ENCODE assay signal across 19 cellular contexts in genomic region chr2:65478498-65479135, GRCh38. TPM values are rescaled to one million over a fixed set of nuclear protein-coding genes. Genes with fewer than 3 reads are reported as not detected.
DNase-seq lines count a peak whose midpoint lies in the region; ATAC-seq, FAIRE-seq and TF ChIP-seq lines count a peak whose summit lies in the region.
"Had no signal": no experiment of that assay in that cellular context is flagged by ENCODE, and none has a peak within 500 bp of the region (broad histone marks: within the 10 kb centered on the region; RNA-seq: fewer than 3 reads in every experiment).

No MANE protein-coding gene starts in this region.

- no TSS peak for BruUV-seq in K562 (replicated peaks; lab: Mats Ljungman, UMichigan)

- CTCF ChIA-PET in K562 (lab: Yijun Ruan, JAX; ENCODE audit: low intra/inter-chr PET ratio), result no interaction called here
- CTCF ChIA-PET in naive thymus-derived CD4-positive, alpha-beta T cell (lab: Charles Lee), result no interaction called here

- 60% methylated on average over 7 of the region's 7 CpGs for WGBS in K562 (ENCODE audit: insufficient coverage, low coverage, missing lambda C conversion rate)

- FAIRE-seq in K562 (lab: Jason Lieb, UNC), result no peak
- FAIRE-seq: D721Med, GM12891 had no signal

- no peak overlapping the region for H3K27ac Mint-ChIP-seq in naive thymus-derived CD4-positive, alpha-beta T cell
- H3K27ac Mint-ChIP-seq: CD14-positive monocyte; CD4-positive, alpha-beta T cell; CD8-positive, alpha-beta memory T cell; H9 had no signal

- no peak overlapping the region for H3K9ac ChIP-seq in BLaER1
- 0 out of 22 replicates have a peak overlapping the region, but pooled peaks of 1 of the 11 experiments have one; percentile 27 for H3K9ac ChIP-seq in BLaER1 treated with 17β-estradiol and CSF1 and Interleukin-3, amounts not matched to agents 10 nM and 100 nM
- no peak overlapping the region for H3K9ac ChIP-seq in K562 (ENCODE audit: insufficient read depth in 1 of 2, low read depth in 2 of 2, low read length in 2 of 2)
- H3K9ac ChIP-seq: GM23248 had no signal

- no peak for TF ChIP-seq EP300 in K562 (IDR thresholded peaks at IDR 0.05; ENCODE audit: low read length)

- H3K4me2 ChIP-seq in BLaER1 (peak overlapping the region; percentile 79; the same call in 1 of the 2 replicates), K562 (ENCODE audit: insufficient read depth, low read length) (no peak overlapping the region)
- H3K4me2 ChIP-seq in BLaER1 treated with 17β-estradiol and CSF1 and Interleukin-3, amounts not matched to agents 10 nM and 100 nM, result peak overlapping the region; percentile 69 to 88 (median 79)

- peaks cover 0 to 19% (median 5%) of the 10 kb centered on the region in 5 donors for H3K27me3 Mint-ChIP-seq in naive thymus-derived CD4-positive, alpha-beta T cell

- H4K20me1 ChIP-seq in BLaER1, result no peaks in the 10 kb centered on the region
- no peaks in the 10 kb centered on the region for H4K20me1 ChIP-seq in BLaER1 treated with 17β-estradiol and CSF1 and Interleukin-3, amounts not matched to agents 10 nM and 100 nM
- no peaks in the 10 kb centered on the region for H4K20me1 ChIP-seq in K562 (replicated peaks; ENCODE audit: control insufficient read depth, insufficient read depth, low read length)

- H3K36me3 ChIP-seq in BLaER1 (no peaks in the 10 kb centered on the region), K562 (ENCODE audit: control insufficient read depth, insufficient read depth, low read length) (no peaks in the 10 kb centered on the region), left lung (no peaks in the 10 kb centered on the region)
- H3K36me3 ChIP-seq in BLaER1 treated with 17β-estradiol and CSF1 and Interleukin-3, amounts not matched to agents 10 nM and 100 nM, result peaks cover 0 to 13% (median 0%) of the 10 kb centered on the region in 11 experiments; a peak in 2 of 22 replicates
- no peaks in the 10 kb centered on the region for H3K36me3 ChIP-seq in naive thymus-derived CD4-positive, alpha-beta T cell (ENCODE audit: control insufficient read depth in 2 of 3, insufficient read depth in 3 of 3, low read length in 3 of 3)

- H3K27ac ChIP-seq in BLaER1 (no peak overlapping the region), K562 (ENCODE audit: extremely low read depth, low read depth, low read length) (no peak overlapping the region), left lung (no peak overlapping the region)
- H3K27ac ChIP-seq in BLaER1 treated with 17β-estradiol and CSF1 and Interleukin-3, amounts not matched to agents 10 nM and 100 nM, result no peak overlapping the region
- H3K27ac ChIP-seq in naive thymus-derived CD4-positive, alpha-beta T cell (ENCODE audit: low read depth, low read length), result no peak overlapping the region
- H3K27ac ChIP-seq: GM23248 had no signal

- ATAC-seq in K562, result no peak
- ATAC-seq in naive thymus-derived CD4-positive, alpha-beta T cell, result peak; percentile 26
- ATAC-seq in left lung, result no peak
- ATAC-seq: HCT116 had no signal

- DNase-seq in K562 (ENCODE audit: extremely low read depth in 1 of 4, low spot score in 3 of 4) (no peak), erythroblast (lab: John Stamatoyannopoulos, UW) (no peak), left lung (no peak), iPS-NIHi11 (ENCODE audit: low spot score) (no peak)
- DNase-seq in naive thymus-derived CD4-positive, alpha-beta T cell, result no peak
- DNase-seq: CD4-positive, alpha-beta T cell; CD8-positive, alpha-beta memory T cell; DMS 273 treated with DMSO at 0.1 percent for 48 hours; DMS79; EL; GF-D8; GM23248; H9 had no signal

- peaks cover 0 to 10% (median 5%) of the 10 kb centered on the region in 5 donors for H3K36me3 Mint-ChIP-seq in naive thymus-derived CD4-positive, alpha-beta T cell
- H3K36me3 Mint-ChIP-seq: CD14-positive monocyte had no signal

- H2AFZ ChIP-seq in K562 (ENCODE audit: low read depth, low read length), result no peak overlapping the region
- H2AFZ ChIP-seq: GM23248 had no signal

- no peaks in the 10 kb centered on the region for H3K4me1 Mint-ChIP-seq in naive thymus-derived CD4-positive, alpha-beta T cell
- H3K4me1 Mint-ChIP-seq: CD8-positive, alpha-beta memory T cell had no signal

- peaks cover 25% of the 10 kb centered on the region for H3K9me3 ChIP-seq in BLaER1
- peaks cover 26 to 44% (median 42%) of the 10 kb centered on the region in 11 experiments for H3K9me3 ChIP-seq in BLaER1 treated with 17β-estradiol and CSF1 and Interleukin-3, amounts not matched to agents 10 nM and 100 nM (replicated peaks in 1 of 11)
- no peaks in the 10 kb centered on the region; the same call in 1 of the 2 replicates for H3K9me3 ChIP-seq in K562 (replicated peaks; ENCODE audit: control insufficient read depth, insufficient read depth, low read depth, low read length)
- H3K9me3 ChIP-seq in naive thymus-derived CD4-positive, alpha-beta T cell (ENCODE audit: control insufficient read depth in 2 of 3, low read length in 3 of 3), result no peaks in the 10 kb centered on the region
- H3K9me3 ChIP-seq in left lung, result peaks cover 0 to 10% of the 10 kb centered on the region in 2 donors

- no peak for TF ChIP-seq RAD21 in K562 (CRISPR knock-in tag; conservative IDR thresholded peaks at IDR 0.05 in 1 of 2, IDR thresholded peaks at IDR 0.05 in 1 of 2)

- H3K4me3 ChIP-seq in BLaER1, result no peak overlapping the region
- no peak overlapping the region for H3K4me3 ChIP-seq in BLaER1 treated with 17β-estradiol and CSF1 and Interleukin-3, amounts not matched to agents 10 nM and 100 nM
- H3K4me3 ChIP-seq in K562, result no peak overlapping the region
- H3K4me3 ChIP-seq in naive thymus-derived CD4-positive, alpha-beta T cell (ENCODE audit: low read length), result no peak overlapping the region
- no peak overlapping the region for H3K4me3 ChIP-seq in left lung
- H3K4me3 ChIP-seq: GM23248 had no signal

- H3K4me1 ChIP-seq in BLaER1 (peaks cover 19% of the 10 kb centered on the region), K562 (replicated peaks in 1 of 2; ENCODE audit: control insufficient read depth in 2 of 2, insufficient read depth in 2 of 2, low read length in 2 of 2) (peaks cover 2 to 10% of the 10 kb centered on the region in 2 experiments; a peak in 1 of 5 replicates), left lung (no peaks in the 10 kb centered on the region)
- H3K4me1 ChIP-seq in BLaER1 treated with 17β-estradiol and CSF1 and Interleukin-3, amounts not matched to agents 10 nM and 100 nM, result peaks cover 16 to 42% (median 20%) of the 10 kb centered on the region in 10 experiments
- no peaks in the 10 kb centered on the region for H3K4me1 ChIP-seq in naive thymus-derived CD4-positive, alpha-beta T cell (ENCODE audit: control insufficient read depth in 2 of 2, insufficient read depth in 2 of 2, low read length in 2 of 2)

- H3K9me1 ChIP-seq in K562 (ENCODE audit: control insufficient read depth, insufficient read depth, low read length), result no peaks in the 10 kb centered on the region

- TF ChIP-seq CTCF in K562 (IDR thresholded peaks at IDR 0.05 in 2 of 3, conservative IDR thresholded peaks at IDR 0.05 in 1 of 3; ENCODE audit: insufficient read depth in 2 of 3, low read depth in 1 of 3, low read length in 3 of 3) (no peak), left lung (IDR thresholded peaks at IDR 0.05) (no peak)

- no peak overlapping the region for H3K4me3 Mint-ChIP-seq in naive thymus-derived CD4-positive, alpha-beta T cell
- H3K4me3 Mint-ChIP-seq: CD14-positive monocyte; CD4-positive, alpha-beta T cell; CD8-positive, alpha-beta memory T cell; H9 had no signal

- no peak for TF ChIP-seq POLR2A in K562 (conservative IDR thresholded peaks at IDR 0.05)
- TF ChIP-seq POLR2A in erythroblast (IDR thresholded peaks at IDR 0.05; ENCODE audit: low read length), result no peak

- POLR2A ChIA-PET in K562 (lab: Yijun Ruan, JAX), result interaction anchor here (1.6 kb wide), 1 partner anchor 41 kb away, joined by 6 read pairs; no protein-coding TSS in a partner anchor
- POLR2A ChIA-PET in naive thymus-derived CD4-positive, alpha-beta T cell (lab: Charles Lee), result no interaction called here

- no peaks in the 10 kb centered on the region for H3K79me2 ChIP-seq in K562 (ENCODE audit: control insufficient read depth, insufficient read depth, low read length)

- H3K27me3 ChIP-seq in BLaER1 (no peaks in the 10 kb centered on the region), K562 (ENCODE audit: control insufficient read depth in 2 of 2, insufficient read depth in 2 of 2, low read length in 2 of 2) (no peaks in the 10 kb centered on the region), left lung (no peaks in the 10 kb centered on the region)
- no peaks in the 10 kb centered on the region for H3K27me3 ChIP-seq in BLaER1 treated with 17β-estradiol and CSF1 and Interleukin-3, amounts not matched to agents 10 nM and 100 nM
- no peaks in the 10 kb centered on the region for H3K27me3 ChIP-seq in naive thymus-derived CD4-positive, alpha-beta T cell (ENCODE audit: control insufficient read depth in 2 of 2, insufficient read depth in 2 of 2, low read length in 2 of 2)

- intact Hi-C loops in K562 (cut with micrococcal nuclease) (no loop called here), left lung (cut with DNase I) (no loop called here)
- intact Hi-C loops in naive thymus-derived CD4-positive, alpha-beta T cell (cut with micrococcal nuclease), result no loop called here

- in situ Hi-C loops in K562 (cut with MboI), result no loop called here

- H3K9me3 Mint-ChIP-seq in naive thymus-derived CD4-positive, alpha-beta T cell, result peaks cover 4 to 38% (median 14%) of the 10 kb centered on the region in 11 donors
- H3K9me3 Mint-ChIP-seq: CD4-positive, alpha-beta T cell; H9 had no signal

TF ChIP-seq in K562, 482 proteins besides CTCF, POLR2A, EP300 and RAD21 (continues in another document):
- TF ChIP-seq MED1 (CRISPR knock-in tag; IDR thresholded peaks at IDR 0.05; ENCODE audit: borderline replicate concordance), result no peak

RNA-seq across cellular contexts. Expression of gene SPRED2, which starts 46.2 kb away (rescaled TPM):
- total RNA-seq in K562 (2011; cell fraction: chromatin; rRNA removed; ENCODE audit: low replicate concordance), result 32.9 and 55.4 TPM in 2 replicates
- total RNA-seq in K562 (2011; cell fraction: nucleolus; rRNA removed), result 16.8 and 20.1 TPM in 2 replicates
- 32.7 and 48.2 TPM in 2 replicates for total RNA-seq in K562 (2011; cell fraction: nucleoplasm; rRNA removed)
- total RNA-seq in K562 (2014; rRNA removed), result 7.8 and 9.5 TPM in 2 replicates
- 14.1 and 14.8 TPM in 2 replicates for total RNA-seq in K562 (2014; rRNA removed; fragmentation: Illumina TruSeq; extraction: Trizol)
- 10.2 and 10.7 TPM in 2 replicates for total RNA-seq in K562 (2015; rRNA removed; fragmentation: Illumina TruSeq; extraction: Trizol)
- 42.6 and 50.8 TPM in 2 replicates for total RNA-seq in K562 (2021)
- 15.3 and 16.5 TPM in 2 replicates for polyA plus RNA-seq in K562 (2011; rRNA removed)
- 18.1 and 23.5 TPM in 2 replicates for polyA plus RNA-seq in K562 (2011; cell fraction: cytosol; rRNA removed)
- 20.4 and 30.3 TPM in 2 replicates for polyA plus RNA-seq in K562 (2011; cell fraction: nucleus; rRNA removed)
- polyA plus RNA-seq in K562 (2012), result 22.1 and 26.6 TPM in 2 replicates
- 40.9 and 42.6 TPM in 2 replicates for polyA plus RNA-seq in K562 (2014; fragmentation: Illumina TruSeq; extraction: Trizol)
- 1 to 10 TPM; 4.6 to 6.4 TPM for polyA plus RNA-seq in K562 (2014; fragmentation: Nextera tagmentation; extraction: Ambion mirVana)
- polyA plus RNA-seq in K562 (2014; rRNA removed), result 17.9 and 21.2 TPM in 2 replicates
- polyA minus RNA-seq in K562 (2011; rRNA and poly(A)+ RNA removed), result 16.7 and 18.3 TPM in 2 replicates
- 22.5 and 22.8 TPM in 2 replicates for polyA minus RNA-seq in K562 (2011; cell fraction: cytosol; rRNA and poly(A)+ RNA removed)
- 6.9 and 9.3 TPM in 2 replicates for polyA minus RNA-seq in K562 (2011; cell fraction: nucleus; rRNA and poly(A)+ RNA removed)
- 1 to 10 TPM in 3 of 5 experiments, under 1 TPM in 2; 0.34 to 7.9 (median 1.7) TPM for total RNA-seq in naive thymus-derived CD4-positive, alpha-beta T cell
- under 1 TPM; 0.40 to 0.53 TPM for polyA plus RNA-seq in naive thymus-derived CD4-positive, alpha-beta T cell
- 10 to 100 TPM; 34.5 to 47.1 TPM for total RNA-seq in left lung
